5 cellular contexts compared by ENCODE assay signal in genomic region chr13:96573563-96573962, GRCh38.
"Had no signal": no experiment of that assay in that cellular context is flagged by ENCODE, and none has a peak within 500 bp of the region (broad histone marks: within the 10 kb centered on the region; RNA-seq: fewer than 3 reads in every experiment).

No MANE protein-coding gene starts in this region.

- H3K27ac ChIP-seq: HL-60 had no signal

- ATAC-seq: HepG2, K562 had no signal

- DNase-seq: IMR-90, KBM-7 had no signal

- H3K4me3 ChIP-seq: K562 had no signal
